Comparison of ENCODE assay signal across 23 cellular contexts in genomic region chr4:79258614-79259176, GRCh38.
"Had no signal": no experiment of that assay in that cellular context is flagged by ENCODE, and none has a peak within 500 bp of the region (broad histone marks: within the 10 kb centered on the region; RNA-seq: fewer than 3 reads in every experiment).

No MANE protein-coding gene starts in this region.

- H3K9ac ChIP-seq: neural progenitor cell had no signal

- H3K27me3 ChIP-seq: left lung, neural progenitor cell, pancreas, right lobe of liver, suprapubic skin, tibial nerve, uterus had no signal

- DNase-seq: hippocampal formation; kidney glomerular epithelial cell; left colon; mesendoderm; naive B cell; natural killer cell; nephron progenitor cell; psoas muscle; right lobe of liver; stimulated activated CD4-positive, alpha-beta T cell treated with anti-CD3 and anti-CD28 coated beads, Interleukin-1b, Interleukin-23, amount 100 ng/mL, for 48 hours; stimulated activated CD4-positive, alpha-beta T cell treated with anti-CD3 and anti-CD28 coated beads, Interleukin-2, amount 100 ng/mL, for 48 hours; stimulated activated CD4-positive, alpha-beta T cell treated with anti-CD3 and anti-CD28 coated beads, Interleukin-4, amount 100 ng/mL, for 4 hours; stimulated activated CD8-positive, alpha-beta memory T cell treated with anti-CD3 and anti-CD28 coated beads, Interleukin-4, amount 100 ng/mL, for 48 hours; stimulated activated naive CD4-positive, alpha-beta T cell; uterus had no signal

- H3K9me3 ChIP-seq: pancreas, psoas muscle, right lobe of liver, tibial nerve, uterus had no signal

- ATAC-seq: left colon, left lung, natural killer cell, psoas muscle had no signal

- H3K36me3 ChIP-seq: left lung, neural progenitor cell, pancreas, right lobe of liver, suprapubic skin, uterus had no signal

- H3K4me1 ChIP-seq: left lung, neural progenitor cell, pancreas, psoas muscle, right lobe of liver, suprapubic skin, tibial nerve, uterus had no signal

- H3K4me3 ChIP-seq: left lung, lung, neural progenitor cell, pancreas, psoas muscle, right lobe of liver, smooth muscle cell, suprapubic skin, tibial nerve, uterus had no signal

- H2AFZ ChIP-seq: neural progenitor cell had no signal

- H3K27ac ChIP-seq: left lung, neural progenitor cell, pancreas, psoas muscle, right lobe of liver, suprapubic skin, tibial nerve, uterus had no signal

- FAIRE-seq: keratinocyte, pancreas had no signal

- H3K4me2 ChIP-seq: neural progenitor cell, smooth muscle cell had no signal
